19 cellular contexts compared by ENCODE assay signal in genomic region chr7:156993021-156993924, GRCh38. TPM values are rescaled to one million over a fixed set of nuclear protein-coding genes. Genes with fewer than 3 reads are reported as not detected.
DNase-seq lines count a peak whose midpoint lies in the region; ATAC-seq and TF ChIP-seq lines count a peak whose summit lies in the region.
"Had no signal": no experiment of that assay in that cellular context is flagged by ENCODE, and none has a peak within 500 bp of the region (broad histone marks: within the 10 kb centered on the region; RNA-seq: fewer than 3 reads in every experiment).

No MANE protein-coding gene starts in this region.

- H3K9ac ChIP-seq in MM.1S (ENCODE audit: low read length), result no peak overlapping the region

- TF ChIP-seq CTCF in MM.1S (IDR thresholded peaks at IDR 0.05; ENCODE audit: low read length), result no peak
- TF ChIP-seq CTCF in lower lobe of right lung (IDR thresholded peaks at IDR 0.05), result no peak
- TF ChIP-seq CTCF in CD8-positive, alpha-beta T cell (IDR thresholded peaks at IDR 0.05), result no peak
- TF ChIP-seq CTCF in WERI-Rb-1 (IDR thresholded peaks at IDR 0.05; ENCODE audit: low read depth, low read length), result no peak

- H3K27ac Mint-ChIP-seq in CD8-positive, alpha-beta T cell, result no peak overlapping the region
- H3K27ac Mint-ChIP-seq: CD4-positive, alpha-beta memory T cell; naive B cell; stimulated activated naive CD8-positive, alpha-beta T cell treated with anti-CD3 and anti-CD28 coated beads, Interleukin-15, Interleukin-2, amounts not matched to agents 100 ng/mL and 50 ng/mL, for 24 hours; T-helper 17 cell had no signal

- DNase-seq in AG20443 (ENCODE audit: low spot score) (peak; percentile 8), MM.1S (peak; percentile 2), lower lobe of right lung (no peak), WERI-Rb-1 (no peak)
- DNase-seq in activated CD8-positive, alpha-beta memory T cell treated with anti-CD3 and anti-CD28 coated beads, Interleukin-2, amount 50 U/mL, for 48 hours, result peak; percentile 26
- no peak for DNase-seq in CD8-positive, alpha-beta T cell
- DNase-seq: activated naive CD4-positive, alpha-beta T cell; CD4-positive, alpha-beta memory T cell; naive B cell; NCI-H2171 treated with DMSO at 0.1 percent for 48 hours; stimulated activated CD4-positive, alpha-beta T cell treated with anti-CD3 and anti-CD28 coated beads, Interleukin-15, amount 100 ng/mL, for 24 hours; T-helper 17 cell had no signal

- H3K36me3 ChIP-seq in MM.1S (replicated peaks; ENCODE audit: insufficient read depth, low read length), result no peaks in the 10 kb centered on the region
- no peaks in the 10 kb centered on the region for H3K36me3 ChIP-seq in lower lobe of right lung
- no peaks in the 10 kb centered on the region for H3K36me3 ChIP-seq in CD8-positive, alpha-beta T cell (ENCODE audit: insufficient read depth, low read length)
- no peaks in the 10 kb centered on the region for H3K36me3 ChIP-seq in WERI-Rb-1
- H3K36me3 ChIP-seq: vagina had no signal

- ATAC-seq in lower lobe of right lung, result peak; percentile 35 to 51
- ATAC-seq in CD8-positive, alpha-beta T cell, result no peak
- no peak for ATAC-seq in GM21447 (IDR thresholded peaks at IDR 0.05; ENCODE audit: unreplicated experiment)
- no peak for ATAC-seq in HG03039 (IDR thresholded peaks at IDR 0.05; ENCODE audit: unreplicated experiment)
- ATAC-seq: T-helper 17 cell had no signal

- no peak overlapping the region for H2AFZ ChIP-seq in MM.1S (ENCODE audit: low read length)

- no peaks in the 10 kb centered on the region for H3K9me2 ChIP-seq in MM.1S (replicated peaks; ENCODE audit: insufficient read depth, low read length)

- H3K79me2 ChIP-seq in MM.1S (ENCODE audit: low read length), result no peaks in the 10 kb centered on the region

- H3F3A ChIP-seq in MM.1S (ENCODE audit: insufficient read depth, low read length), result no peaks in the 10 kb centered on the region

- H3K4me3 Mint-ChIP-seq in CD8-positive, alpha-beta T cell, result no peak overlapping the region
- H3K4me3 Mint-ChIP-seq: CD4-positive, alpha-beta memory T cell; naive B cell; stimulated activated naive CD8-positive, alpha-beta T cell treated with anti-CD3 and anti-CD28 coated beads, Interleukin-15, Interleukin-2, amounts not matched to agents 100 ng/mL and 50 ng/mL, for 24 hours; T-helper 17 cell had no signal

- H3K36me3 Mint-ChIP-seq in CD8-positive, alpha-beta T cell, result no peaks in the 10 kb centered on the region
- H3K36me3 Mint-ChIP-seq: CD4-positive, alpha-beta memory T cell; naive B cell had no signal

- POLR2A ChIA-PET in CD8-positive, alpha-beta T cell (lab: Charles Lee), result no interaction called here

- no peaks in the 10 kb centered on the region for H3K4me1 Mint-ChIP-seq in CD8-positive, alpha-beta T cell (ENCODE audit: low read depth)
- H3K4me1 Mint-ChIP-seq: CD4-positive, alpha-beta memory T cell; naive B cell; T-helper 17 cell had no signal

- H4K20me1 ChIP-seq in MM.1S (ENCODE audit: insufficient read depth, low read length), result no peaks in the 10 kb centered on the region

- H3K27me3 ChIP-seq in MM.1S (replicated peaks; ENCODE audit: insufficient read depth, low read length) (0 out of 2 replicates have a peak, but pooled peaks cover 8% of the 10 kb centered on the region), lower lobe of right lung (ENCODE audit: low read depth) (peaks cover 62% of the 10 kb centered on the region), WERI-Rb-1 (ENCODE audit: insufficient read depth, low read depth, severe bottlenecking) (no peaks in the 10 kb centered on the region)
- H3K27me3 ChIP-seq in CD8-positive, alpha-beta T cell (ENCODE audit: insufficient read depth, low read length), result peaks cover 3% of the 10 kb centered on the region
- H3K27me3 ChIP-seq: vagina had no signal

- H3K27ac ChIP-seq in MM.1S (ENCODE audit: low read length) (no peak overlapping the region), lower lobe of right lung (no peak overlapping the region), WERI-Rb-1 (no peak overlapping the region)
- no peak overlapping the region for H3K27ac ChIP-seq in CD8-positive, alpha-beta T cell (ENCODE audit: low read depth, low read length)
- H3K27ac ChIP-seq: vagina had no signal

- peaks cover 52% of the 10 kb centered on the region for H3K27me3 Mint-ChIP-seq in CD8-positive, alpha-beta T cell (ENCODE audit: low read depth)

- H3K4me3 ChIP-seq in MM.1S (ENCODE audit: low read length) (no peak overlapping the region), lower lobe of right lung (no peak overlapping the region), WERI-Rb-1 (ENCODE audit: low read depth, low read length) (no peak overlapping the region)
- no peak overlapping the region for H3K4me3 ChIP-seq in CD8-positive, alpha-beta T cell (ENCODE audit: low read depth, low read length)
- H3K4me3 ChIP-seq: vagina had no signal

- no peak overlapping the region for H3K4me2 ChIP-seq in MM.1S (ENCODE audit: low read depth, low read length)

- no peaks in the 10 kb centered on the region for H3K9me3 ChIP-seq in MM.1S (replicated peaks; ENCODE audit: insufficient read depth, low read length)
- no peaks in the 10 kb centered on the region for H3K9me3 ChIP-seq in lower lobe of right lung
- H3K9me3 ChIP-seq in CD8-positive, alpha-beta T cell (ENCODE audit: low read length), result no peaks in the 10 kb centered on the region
- H3K9me3 ChIP-seq in WERI-Rb-1 (ENCODE audit: severe bottlenecking), result no peaks in the 10 kb centered on the region
- H3K9me3 ChIP-seq: vagina had no signal

- intact Hi-C loops in lower lobe of right lung (cut with DNase I), result no loop called here
- intact Hi-C loops in CD8-positive, alpha-beta T cell (cut with DNase I, micrococcal nuclease), result no loop called here

- CTCF ChIA-PET in CD8-positive, alpha-beta T cell (lab: Charles Lee), result no interaction called here

- H3K4me1 ChIP-seq in MM.1S (ENCODE audit: low read length) (no peaks in the 10 kb centered on the region), lower lobe of right lung (no peaks in the 10 kb centered on the region)
- H3K4me1 ChIP-seq in CD8-positive, alpha-beta T cell (ENCODE audit: insufficient read depth, low read length), result no peaks in the 10 kb centered on the region
- H3K4me1 ChIP-seq: vagina had no signal

- H3K9me3 Mint-ChIP-seq in CD8-positive, alpha-beta T cell, result no peaks in the 10 kb centered on the region
- H3K9me3 Mint-ChIP-seq: stimulated activated naive CD8-positive, alpha-beta T cell treated with anti-CD3 and anti-CD28 coated beads, Interleukin-15, Interleukin-2, amounts not matched to agents 100 ng/mL and 50 ng/mL, for 24 hours had no signal

RNA-seq across cellular contexts. Expression of gene MNX1, which starts 17.2 kb away (rescaled TPM):
- total RNA-seq in lower lobe of right lung, result 0.74 TPM
- not detected for total RNA-seq in CD8-positive, alpha-beta T cell
- total RNA-seq: CD4-positive, alpha-beta memory T cell; chondrocyte; frontal cortex; pulmonary artery endothelial cell; vagina had no signal

RNA-seq across cellular contexts. Expression of gene NOM1, which starts 43.8 kb away (rescaled TPM):
- total RNA-seq in lower lobe of right lung, result 16.9 TPM
- 10 to 100 TPM; 35.2 to 50.9 TPM for total RNA-seq in CD8-positive, alpha-beta T cell

Comparison
In these comparisons a context has a peak if more than half of its experiments do, and no peak if none do; other contexts are left out.
1. DNase-seq: peak in AG20443 (single experiment), MM.1S (single experiment) and activated CD8-positive, alpha-beta memory T cell treated with anti-CD3 and anti-CD28 coated beads, Interleukin-2, amount 50 U/mL, for 48 hours (single experiment); none in lower lobe of right lung (single experiment), CD8-positive, alpha-beta T cell (0 of 7) and WERI-Rb-1 (single experiment).
2. ATAC-seq: peak in lower lobe of right lung (2 of 2); none in CD8-positive, alpha-beta T cell (single experiment), GM21447 (single experiment) and HG03039 (single experiment).